Comparison of ENCODE assay signal across 8 cellular contexts in the genomic region with DNA sequence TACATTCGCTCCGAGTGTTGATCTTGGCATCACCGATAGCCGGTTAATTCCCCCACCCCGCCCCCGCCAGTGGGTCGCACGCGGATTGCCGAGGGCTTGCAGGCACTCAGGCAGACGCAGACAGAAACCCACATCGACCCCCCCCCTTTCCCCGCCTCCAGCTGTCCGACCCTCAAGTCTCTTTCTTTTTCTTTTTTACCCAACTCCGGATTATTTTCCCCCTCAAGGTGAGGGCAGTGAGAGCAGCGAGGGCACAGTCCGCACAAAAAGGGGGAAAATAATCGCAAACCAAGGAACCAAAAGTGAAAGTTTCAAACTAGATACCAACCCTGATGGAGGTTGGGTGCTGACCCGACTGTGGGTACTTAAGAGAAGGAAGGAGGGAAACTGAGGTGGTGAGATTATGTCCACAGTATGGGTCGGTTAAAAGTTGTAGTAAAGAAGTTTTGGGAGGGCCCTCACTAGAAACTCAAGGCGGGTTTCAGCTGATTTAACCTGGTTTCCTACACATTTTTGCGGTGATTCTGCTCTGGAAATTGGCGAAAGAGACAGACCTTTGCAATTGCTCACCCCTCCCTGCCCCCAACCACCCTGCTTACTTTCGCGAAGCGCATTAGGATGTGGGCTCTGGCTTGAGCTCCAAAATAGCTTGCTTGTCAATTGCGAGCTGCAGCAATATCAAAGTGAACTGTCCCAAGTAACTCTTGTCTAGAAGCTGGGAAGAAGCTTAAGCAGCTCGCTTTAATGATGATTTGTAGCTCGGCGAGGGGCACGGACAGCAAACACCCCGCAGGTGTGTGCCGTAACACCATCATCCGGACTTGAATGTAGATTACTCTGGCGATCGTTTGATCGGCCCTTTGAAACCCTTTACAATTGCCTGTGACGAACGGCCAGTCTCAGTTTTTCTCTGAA. TPM values are rescaled to one million over a fixed set of nuclear protein-coding genes. Genes with fewer than 3 reads are reported as not detected.
A peak's percentile ranks its signal among the peaks of the same experiment; 100 is the strongest.
DNase-seq lines count a peak whose midpoint lies in the region; ATAC-seq, FAIRE-seq and TF ChIP-seq lines count a peak whose summit lies in the region.

No MANE protein-coding gene starts in this region.

- 6% methylated on average over 39 of the region's 39 CpGs for WGBS in right cardiac atrium
- WGBS in small intestine, 3 donors: 4 to 7% (median 4%) methylated on average over 39 of the region's 39 CpGs

- peaks cover 4% of the 10 kb centered on the region for H3K4me1 ChIP-seq in right cardiac atrium (ENCODE audit: control insufficient read depth, insufficient read depth, low read length)
- peaks cover 6 to 20% of the 10 kb centered on the region in 2 donors for H3K4me1 ChIP-seq in muscle layer of duodenum (ENCODE audit: control insufficient read depth in 1 of 2, insufficient read depth in 2 of 2, low read length in 2 of 2)
- H3K4me1 ChIP-seq in small intestine (ENCODE audit: control insufficient read depth in 2 of 2, insufficient read depth in 1 of 2, low read depth in 1 of 2, low read length in 1 of 2): peaks cover 2 to 10% of the 10 kb centered on the region in 2 donors

- intact Hi-C loops in right cardiac atrium (cut with DNase I) (no loop called here), left ventricle myocardium superior (cut with micrococcal nuclease) (no loop called here)

- no peak overlapping the region for H3K27ac ChIP-seq in right cardiac atrium (ENCODE audit: low read length)
- H3K27ac ChIP-seq in muscle layer of duodenum (ENCODE audit: low read length): no peak overlapping the region
- no peak overlapping the region for H3K27ac ChIP-seq in small intestine (ENCODE audit: low read depth in 1 of 2, low read length in 1 of 2)

- H3K4me3 ChIP-seq in right cardiac atrium (ENCODE audit: low read length): peak overlapping the region; percentile 39
- peak overlapping the region; percentile 28 for H3K4me3 ChIP-seq in choroid plexus epithelial cell (ENCODE audit: low read depth, low read length)
- peak overlapping the region; percentile 49 to 76 for H3K4me3 ChIP-seq in muscle layer of duodenum (ENCODE audit: low read depth in 1 of 2, low read length in 2 of 2)
- peak overlapping the region in 1 of 2 donors; percentile 49 for H3K4me3 ChIP-seq in small intestine (ENCODE audit: low read depth in 1 of 2, low read length in 2 of 2)

- H3K27me3 ChIP-seq in right cardiac atrium (ENCODE audit: control insufficient read depth, insufficient read depth) (peaks cover 2% of the 10 kb centered on the region), muscle layer of duodenum (ENCODE audit: low read depth, low read length) (peaks cover 76% of the 10 kb centered on the region), small intestine (ENCODE audit: control insufficient read depth in 2 of 2, insufficient read depth in 2 of 2, low read length in 2 of 2) (peaks cover 2 to 59% of the 10 kb centered on the region in 2 donors)

- no peaks in the 10 kb centered on the region for H3K36me3 ChIP-seq in muscle layer of duodenum (ENCODE audit: control insufficient read depth in 1 of 2, insufficient read depth in 2 of 2, low read length in 2 of 2)
- H3K36me3 ChIP-seq in small intestine (ENCODE audit: control insufficient read depth in 2 of 2, insufficient read depth in 2 of 2, low read length in 2 of 2): no peaks in the 10 kb centered on the region

- TF ChIP-seq CTCF in choroid plexus epithelial cell (conservative IDR thresholded peaks at IDR 0.05; ENCODE audit: low read depth, low read length): no peak

- DNase-seq in right cardiac atrium (no peak), left ventricle myocardium superior (no peak), choroid plexus epithelial cell (ENCODE audit: low read depth) (no peak), small intestine (no peak)
- no peak for DNase-seq in NK-92 treated with Interleukin-12 subunit alpha and Interleukin-12 subunit beta, amount 100 ng/mL, for 24 hours (lab: John Stamatoyannopoulos, UW)

- FAIRE-seq in small intestine (lab: Jason Lieb, UNC): no peak

- H3K9me3 ChIP-seq in right cardiac atrium (ENCODE audit: control insufficient read depth, low read length) (no peaks in the 10 kb centered on the region), muscle layer of duodenum (ENCODE audit: control insufficient read depth in 1 of 2, low read length in 2 of 2) (no peaks in the 10 kb centered on the region), small intestine (ENCODE audit: control insufficient read depth, low read depth) (no peaks in the 10 kb centered on the region)

- ATAC-seq in right cardiac atrium: no peak
- ATAC-seq in left ventricle myocardium superior: no peak
- no peak for ATAC-seq in HG02884 (IDR thresholded peaks at IDR 0.05; ENCODE audit: unreplicated experiment)
- no peak for ATAC-seq in HG03025 (IDR thresholded peaks at IDR 0.05; ENCODE audit: low FRiP score, unreplicated experiment)

RNA-seq across cellular contexts. Expression of a gene that starts 15.7 kb away (rescaled TPM):
- total RNA-seq in right cardiac atrium: under 1 TPM in 3 of 4 donors, not detected in 1; 0.17 to 0.35 (median 0.20) TPM
- 1.0 TPM for polyA plus RNA-seq in right cardiac atrium
- 0.22 TPM for total RNA-seq in left ventricle myocardium superior
- 1 to 10 TPM in 1 of 3 donors, not detected in 2; 1.4 TPM for polyA plus RNA-seq in small intestine
